ENCODE assay signal across 9 cellular contexts in the genomic region with DNA sequence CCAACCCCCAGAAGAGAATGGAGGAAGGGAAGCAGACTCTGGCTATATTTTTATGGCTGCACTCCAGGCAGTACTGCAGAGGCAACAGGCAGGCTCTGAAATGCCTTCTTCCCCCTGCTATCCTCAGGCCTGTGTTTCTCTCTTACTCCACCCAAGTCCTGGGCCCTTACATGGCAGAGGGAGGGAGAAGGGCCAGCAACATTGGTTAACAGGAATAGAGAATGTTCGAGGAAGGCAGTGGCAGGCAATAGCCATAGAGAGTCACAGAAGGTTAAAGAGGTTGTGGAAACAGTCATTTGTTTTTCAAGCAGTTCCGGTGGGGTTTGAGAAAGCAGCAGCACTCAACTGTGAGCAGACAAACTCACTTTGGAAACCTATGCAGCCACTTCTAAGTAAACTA. TPM values are rescaled to one million over a fixed set of nuclear protein-coding genes. Genes with fewer than 3 reads are reported as not detected.
A peak's percentile ranks its signal among the peaks of the same experiment; 100 is the strongest.
DNase-seq lines count a peak whose midpoint lies in the region; ATAC-seq and TF ChIP-seq lines count a peak whose summit lies in the region.
"Had no signal": no experiment of that assay in that cellular context is flagged by ENCODE, and none has a peak within 500 bp of the region (broad histone marks: within the 10 kb centered on the region; RNA-seq: fewer than 3 reads in every experiment).

No MANE protein-coding gene starts in this region.

- H3K36me3 ChIP-seq in muscle layer of colon (ENCODE audit: insufficient read depth, low read length) (no peaks in the 10 kb centered on the region), GM23248 (ENCODE audit: low read depth) (no peaks in the 10 kb centered on the region)

- CTCF ChIA-PET in HEK293T (lab: Yijun Ruan, JAX): no interaction called here

- H3K4me3 ChIP-seq in muscle layer of colon (ENCODE audit: low read depth in 1 of 2, low read length in 2 of 2) (no peak overlapping the region), GM23248 (no peak overlapping the region)

- H3K4me1 ChIP-seq in muscle layer of colon (ENCODE audit: insufficient read depth, low read length) (peaks cover 13% of the 10 kb centered on the region), GM23248 (ENCODE audit: insufficient read depth) (no peaks in the 10 kb centered on the region)

- H3K4me2 ChIP-seq in GM23248 (ENCODE audit: unreplicated experiment): no peak overlapping the region

- H2AFZ ChIP-seq in GM23248: no peak overlapping the region

- ATAC-seq in GM18858 (IDR thresholded peaks at IDR 0.05; ENCODE audit: unreplicated experiment) (peak; percentile 73), GM21737 (IDR thresholded peaks at IDR 0.05; ENCODE audit: unreplicated experiment) (peak; percentile 49), HG02798 (IDR thresholded peaks at IDR 0.05; ENCODE audit: poor library complexity, unreplicated experiment) (no peak)

- H3K27me3 ChIP-seq in muscle layer of colon (ENCODE audit: control insufficient read depth in 1 of 2, insufficient read depth in 2 of 2, low read length in 2 of 2): no peaks in the 10 kb centered on the region
- H3K27me3 ChIP-seq in GM23248 (replicated peaks; ENCODE audit: insufficient read depth): no peaks in the 10 kb centered on the region

- in situ Hi-C loops in GM23248 (cut with MboI): no loop called here

- 30 to 34% methylated on average over 2 of the region's 2 CpGs for WGBS in GM23248 (ENCODE audit: low coverage in 1 of 2, low lambda C conversion rate in 2 of 2, missing lambda C conversion rate in 2 of 2), 2 experiments

- H3K9ac ChIP-seq in muscle layer of colon (ENCODE audit: low read length) (no peak overlapping the region), GM23248 (no peak overlapping the region)

- H3K9me3 ChIP-seq in muscle layer of colon (ENCODE audit: low read length): no peaks in the 10 kb centered on the region
- H3K9me3 ChIP-seq in GM23248 (ENCODE audit: low read depth): no peaks in the 10 kb centered on the region

- H4K20me1 ChIP-seq in GM23248 (ENCODE audit: insufficient read depth): no peaks in the 10 kb centered on the region

- no peaks in the 10 kb centered on the region for H3K9me2 ChIP-seq in GM23248 (ENCODE audit: insufficient read depth)

- POLR2A ChIA-PET in HEK293T (lab: Yijun Ruan, JAX): no interaction called here

- H3F3A ChIP-seq in GM23248 (ENCODE audit: insufficient read depth): no peaks in the 10 kb centered on the region

- H3K27ac ChIP-seq in muscle layer of colon (ENCODE audit: low read depth, low read length) (peak overlapping the region; percentile 62), GM23248 (no peak overlapping the region)
- H3K27ac ChIP-seq: VCaP had no signal

- peak; percentile 53 for DNase-seq in NOMO-1 treated with DMSO at 0.1 percent for 48 hours (lab: John Stamatoyannopoulos, UW; ENCODE audit: unreplicated experiment)
- DNase-seq in NCI-H2227 treated with DMSO at 0.1 percent for 48 hours (lab: John Stamatoyannopoulos, UW): no peak
- DNase-seq in HEK293T (ENCODE audit: extremely low spot score): no peak
- no peak for DNase-seq in GM23248

- no peaks in the 10 kb centered on the region for H3K79me2 ChIP-seq in GM23248 (ENCODE audit: insufficient read depth)

TF ChIP-seq in HEK293T, 16 proteins besides CTCF, POLR2A, EP300 and RAD21:
- TF ChIP-seq L3MBTL2 (conservative IDR thresholded peaks at IDR 0.05): no peak

RNA-seq across cellular contexts. Expression of gene DARS1, which starts 15.1 kb away (rescaled TPM):
- 121 and 144 TPM in 2 replicates for total RNA-seq in GM23248 (2014; rRNA removed; shearing (Covaris generic))
- polyA plus RNA-seq in GM23248 (2016; fragmentation: Nextera tagmentation; extraction: Ambion mirVana): 109 and 111 TPM in 2 replicates
